8 cellular contexts compared by ENCODE assay signal in genomic region chr14:24113379-24113800, GRCh38. TPM values are rescaled to one million over a fixed set of nuclear protein-coding genes. Genes with fewer than 3 reads are reported as not detected.
A peak's percentile ranks its signal among the peaks of the same experiment; 100 is the strongest.
DNase-seq lines count a peak whose midpoint lies in the region; ATAC-seq, FAIRE-seq and TF ChIP-seq lines count a peak whose summit lies in the region.

No MANE protein-coding gene starts in this region.

- ATAC-seq in HCT116 = no peak; the same call in 1 of the 2 replicates
- peak; percentile 3 for ATAC-seq in left ventricle myocardium superior
- no peak for ATAC-seq in HG03045 (IDR thresholded peaks at IDR 0.05; ENCODE audit: unreplicated experiment)
- ATAC-seq in HG02973 (IDR thresholded peaks at IDR 0.05; ENCODE audit: unreplicated experiment) = no peak

- no peaks in the 10 kb centered on the region for H3K9me2 ChIP-seq in HCT116 (ENCODE audit: insufficient read depth)

- no peaks in the 10 kb centered on the region for H4K20me1 ChIP-seq in HCT116 (ENCODE audit: insufficient read depth)

- CTCF ChIA-PET in HCT116 (lab: Charles Lee) = interaction anchor here (1.2 to 2.1 kb wide), 3 partner anchors 9 to 55 kb away, joined by 3 to 11 read pairs (median 3); partner anchors contain the start of gene PSME1

- H3K4me3 ChIP-seq in HCT116 (replicated peaks in 1 of 2; ENCODE audit: low read depth in 1 of 2, low read length in 2 of 2) (peak overlapping the region; percentile 86 to 92), WI38 (ENCODE audit: low read depth, low read length) (peak overlapping the region; percentile 72), small intestine (ENCODE audit: low read depth in 1 of 2, low read length in 2 of 2) (peak overlapping the region; percentile 50 to 52)

- TF ChIP-seq RAD21 in HCT116 (IDR thresholded peaks at IDR 0.05; ENCODE audit: low read depth) = no peak

- no peak for TF ChIP-seq POLR2A in HCT116 (IDR thresholded peaks at IDR 0.05; ENCODE audit: borderline replicate concordance, extremely low read depth, insufficient read depth, insufficient read length)

- RAD21 ChIA-PET in HCT116 (lab: Charles Lee; ENCODE audit: low non-redundant PET in 1 of 2, low total read pairs in 2 of 2, uncharacterized antibody in 2 of 2, unreplicated experiment in 2 of 2) = interaction anchor here (0.6 to 1.7 kb wide), 2 partner anchors 14 to 23 kb away, joined by 3 to 5 read pairs; partner anchors contain the start of gene PSME1 (in 1 of the 2)

- intact Hi-C loops in HCT116 (cut with micrococcal nuclease) = loop anchor here (5.0 kb wide), 1 partner anchor 99 kb away; the partner anchor contains the start of gene CHMP4A
- intact Hi-C loops in left ventricle myocardium superior (cut with micrococcal nuclease) = no loop called here

- TSS peak; percentile 93 for BruUV-seq in HCT116 (replicated peaks; lab: Mats Ljungman, UMichigan)

- no peak for FAIRE-seq in small intestine (lab: Jason Lieb, UNC)

- DNase-seq in HCT116 (ENCODE audit: low read depth, low spot score) (no peak), left ventricle myocardium superior (no peak), small intestine (no peak), cortex of kidney (lab: John Stamatoyannopoulos, UW) (no peak), NCI-H524 treated with DMSO at 0.1 percent for 48 hours (lab: John Stamatoyannopoulos, UW) (no peak)

- POLR2A ChIA-PET in HCT116 (lab: Charles Lee) = interaction anchor here (0.8 to 2.6 kb wide), 9 partner anchors 9 to 184 kb away, joined by 3 to 49 read pairs (median 8); partner anchors contain the start of genes EMC9, FITM1, IRF9 and PCK2

- TF ChIP-seq CTCF in HCT116 (IDR thresholded peaks at IDR 0.05 in 2 of 3, conservative IDR thresholded peaks at IDR 0.05 in 1 of 3; ENCODE audit: borderline replicate concordance in 1 of 3, insufficient read depth in 1 of 3, low read depth in 2 of 3, low read length in 2 of 3) (no peak), WI38 (IDR thresholded peaks at IDR 0.05; ENCODE audit: low read depth, low read length) (no peak)

- H3K36me3 ChIP-seq in HCT116 (ENCODE audit: control insufficient read depth in 1 of 2, insufficient read depth in 2 of 2, low read length in 2 of 2) (peaks cover 0 to 6% of the 10 kb centered on the region in 2 experiments; a peak in 1 of 4 replicates), small intestine (ENCODE audit: control insufficient read depth in 2 of 2, insufficient read depth in 2 of 2, low read length in 2 of 2) (peaks cover 0 to under 1% of the 10 kb centered on the region in 2 donors)

- peak overlapping the region; percentile 95 for H3K4me2 ChIP-seq in HCT116 (ENCODE audit: low read length)

- peak overlapping the region; percentile 84 for H3K9ac ChIP-seq in HCT116 (ENCODE audit: low read length)

- H3K9me3 ChIP-seq in HCT116 (ENCODE audit: control insufficient read depth in 1 of 2, insufficient read depth in 1 of 2, low read depth in 1 of 2, low read length in 2 of 2) (no peaks in the 10 kb centered on the region), small intestine (ENCODE audit: control insufficient read depth, low read depth) (no peaks in the 10 kb centered on the region)

- peak overlapping the region; percentile 97 for H3K27ac ChIP-seq in HCT116 (ENCODE audit: low read depth, low read length)
- H3K27ac ChIP-seq in small intestine (ENCODE audit: low read depth in 1 of 2, low read length in 1 of 2) = peak overlapping the region; percentile 87 to 100

- H3K4me1 ChIP-seq in HCT116 (ENCODE audit: control insufficient read depth in 1 of 2, insufficient read depth in 2 of 2, low read length in 2 of 2) (peaks cover 8 to 25% of the 10 kb centered on the region in 2 experiments; a peak in 3 of 4 replicates), small intestine (ENCODE audit: control insufficient read depth in 2 of 2, insufficient read depth in 1 of 2, low read depth in 1 of 2, low read length in 1 of 2) (peaks cover 0 to 13% of the 10 kb centered on the region in 2 donors)

- H3K79me2 ChIP-seq in HCT116 (ENCODE audit: insufficient read depth, low read length) = peaks cover 14% of the 10 kb centered on the region; the same call in 1 of the 2 replicates

- WGBS in small intestine, 3 donors = 8 to 16% (median 14%) methylated on average over 15 of the region's 15 CpGs

- H2AFZ ChIP-seq in HCT116 (ENCODE audit: low read depth, low read length, poor library complexity, severe bottlenecking) = no peak overlapping the region

- no peaks in the 10 kb centered on the region for H3K27me3 ChIP-seq in HCT116 (ENCODE audit: insufficient read depth, low read length)
- no peaks in the 10 kb centered on the region for H3K27me3 ChIP-seq in small intestine (ENCODE audit: control insufficient read depth in 2 of 2, insufficient read depth in 2 of 2, low read length in 2 of 2)

TF ChIP-seq in HCT116, 20 proteins besides CTCF, POLR2A, EP300 and RAD21:
- TF ChIP-seq SP1 (IDR thresholded peaks at IDR 0.05; ENCODE audit: low read depth) = no peak
- no peak for TF ChIP-seq ZFX (IDR thresholded peaks at IDR 0.05)
- TF ChIP-seq CBX3 (IDR thresholded peaks at IDR 0.05; ENCODE audit: low read depth) = no peak
- TF ChIP-seq SRF (IDR thresholded peaks at IDR 0.05; ENCODE audit: low read depth) = no peak
- no peak for TF ChIP-seq JUND (IDR thresholded peaks at IDR 0.05)
- no peak for TF ChIP-seq FOSL1 (IDR thresholded peaks at IDR 0.05; ENCODE audit: low read depth)
- TF ChIP-seq EZH2 (IDR thresholded peaks at IDR 0.05) = no peak
TF ChIP-seq in HCT116: peak in this region for 0.

RNA-seq across cellular contexts. Expression of gene DCAF11, which starts 1.2 kb away (rescaled TPM):
- total RNA-seq in HCT116 (2021; ENCODE audit: unreplicated experiment) (47.5 TPM), left ventricle myocardium superior (85.8 TPM)
- 40.1 and 45.9 TPM in 2 replicates for polyA plus RNA-seq in HCT116 (2012)
- 100 to 1,000 TPM in 1 of 3 donors, 10 to 100 TPM in 2; 72.1 to 122 (median 76.3) TPM for polyA plus RNA-seq in small intestine

RNA-seq across cellular contexts. Expression of gene NRL, which starts 1.4 kb away (rescaled TPM):
- 0.66 TPM for total RNA-seq in HCT116 (2021; ENCODE audit: unreplicated experiment)
- polyA plus RNA-seq in HCT116 (2012) = 0.50 and 0.68 TPM in 2 replicates
- total RNA-seq in left ventricle myocardium superior = 0.77 TPM
- polyA plus RNA-seq in small intestine = 1 to 10 TPM; 2.4 to 4.0 (median 2.9) TPM

RNA-seq across cellular contexts. Expression of gene FITM1, which starts 17.1 kb away (rescaled TPM):
- total RNA-seq in HCT116 (2021; ENCODE audit: unreplicated experiment) = 0.81 TPM
- polyA plus RNA-seq in HCT116 (2012) = 0.26 and 0.62 TPM in 2 replicates
- total RNA-seq in left ventricle myocardium superior = 140 TPM
- polyA plus RNA-seq in small intestine = 1 to 10 TPM; 2.4 to 5.8 (median 5.1) TPM

RNA-seq across cellular contexts. Expression of gene PCK2, which starts 19.3 kb away (rescaled TPM):
- 94.1 TPM for total RNA-seq in HCT116 (2021; ENCODE audit: unreplicated experiment)
- 137 and 142 TPM in 2 replicates for polyA plus RNA-seq in HCT116 (2012)
- 3.0 TPM for total RNA-seq in left ventricle myocardium superior
- polyA plus RNA-seq in small intestine = 100 to 1,000 TPM; 227 to 870 (median 380) TPM

RNA-seq across cellular contexts. Expression of gene PSME1, which starts 22.6 kb away (rescaled TPM):
- 174 TPM for total RNA-seq in HCT116 (2021; ENCODE audit: unreplicated experiment)
- polyA plus RNA-seq in HCT116 (2012) = 121 and 140 TPM in 2 replicates
- total RNA-seq in left ventricle myocardium superior = 137 TPM
- polyA plus RNA-seq in small intestine = 100 to 1,000 TPM; 431 to 576 (median 503) TPM

Comparison
In these comparisons a context has a peak if more than half of its experiments do, and no peak if none do; other contexts are left out.
1. RNA of gene FITM1, which starts 17.1 kb away (total RNA-seq): 140 TPM in left ventricle myocardium superior (single experiment); 0.81 TPM in HCT116 (single experiment); every median in the first group is over 10 times any median in the second.
2. Peak in every context shown above with its lines, with median percentiles within 50 percentile points of each other: H3K4me3 ChIP-seq.